In the genomic region with DNA sequence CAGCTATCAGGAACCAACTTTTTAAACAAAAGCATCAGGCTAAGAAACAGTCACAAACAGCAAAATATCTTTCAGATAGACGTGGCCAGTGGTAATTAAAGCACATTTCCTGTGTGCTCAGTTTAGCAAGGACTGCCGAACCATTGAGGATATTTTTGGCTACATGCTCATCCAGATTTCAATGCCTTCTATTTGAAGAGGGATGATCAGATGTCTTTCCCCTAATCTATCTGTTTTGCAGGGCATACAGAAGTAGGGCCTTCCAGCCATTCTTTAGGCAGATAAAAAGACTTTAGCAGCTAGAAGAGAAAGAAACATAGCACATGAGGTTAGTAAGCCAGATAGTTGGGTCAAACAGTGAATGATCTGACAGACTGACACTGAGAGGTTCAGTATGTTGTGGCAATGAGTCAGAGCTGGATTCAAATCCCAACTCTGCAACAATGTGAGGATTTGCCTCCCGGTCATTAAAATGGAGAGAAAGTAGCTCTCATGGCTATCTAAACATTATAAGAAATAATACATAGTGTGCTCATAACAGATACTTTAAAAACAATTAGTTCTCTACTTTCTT, we compare ENCODE assay signal across 12 cellular contexts.
DNase-seq lines count a peak whose midpoint lies in the region; ATAC-seq lines count a peak whose summit lies in the region.
"Had no signal": no experiment of that assay in that cellular context is flagged by ENCODE, and none has a peak within 500 bp of the region (broad histone marks: within the 10 kb centered on the region; RNA-seq: fewer than 3 reads in every experiment).

No MANE protein-coding gene starts in this region.

- no peaks in the 10 kb centered on the region for H3K27me3 Mint-ChIP-seq in natural killer cell treated with Interleukin-12 subunit alpha and Interleukin-12 subunit beta and Interleukin-15 and Interleukin-18, amount 100 ng/mL, for 72 hours

- DNase-seq in DMS53 (lab: John Stamatoyannopoulos, UW) (peak; percentile 83), M059J (ENCODE audit: low read depth) (peak; percentile 17), myocyte (ENCODE audit: low read depth) (peak; percentile 72), inferior parietal cortex (ENCODE audit: extremely low spot score) (no peak)
- no peak for DNase-seq in natural killer cell treated with Interleukin-12 subunit alpha and Interleukin-12 subunit beta and Interleukin-15 and Interleukin-18, amount 100 ng/mL, for 72 hours (ENCODE audit: low spot score)
- DNase-seq in activated T-cell treated with anti-CD3 and anti-CD28 coated beads, Interleukin-2, amount 50 U/mL, for 48 hours = no peak
- DNase-seq: central memory CD4-positive, alpha-beta T cell; glutamatergic neuron; NCI-H1930 had no signal

- H3K27ac ChIP-seq in duodenal mucosa (ENCODE audit: low read depth, low read length) = peak overlapping the region; percentile 41

- no peaks in the 10 kb centered on the region for H3K27me3 ChIP-seq in duodenal mucosa (ENCODE audit: control insufficient read depth in 1 of 2, insufficient read depth in 2 of 2, low read length in 2 of 2)

- H3K27ac Mint-ChIP-seq in natural killer cell treated with Interleukin-12 subunit alpha and Interleukin-12 subunit beta and Interleukin-15 and Interleukin-18, amount 100 ng/mL, for 72 hours = no peak overlapping the region

- H3K9me3 Mint-ChIP-seq in natural killer cell treated with Interleukin-12 subunit alpha and Interleukin-12 subunit beta and Interleukin-15 and Interleukin-18, amount 100 ng/mL, for 72 hours = peaks cover 2% of the 10 kb centered on the region

- no peaks in the 10 kb centered on the region for H3K36me3 ChIP-seq in duodenal mucosa (ENCODE audit: control insufficient read depth in 1 of 2, insufficient read depth in 2 of 2, low read length in 2 of 2)

- H3K4me3 ChIP-seq in duodenal mucosa (ENCODE audit: low read depth in 1 of 2, low read length in 2 of 2) = no peak overlapping the region
- H3K4me3 ChIP-seq: GM12878 had no signal

- peaks cover 14 to 25% of the 10 kb centered on the region in 2 donors for H3K4me1 ChIP-seq in duodenal mucosa (ENCODE audit: control insufficient read depth in 1 of 2, insufficient read depth in 2 of 2, low read length in 2 of 2)

- peak overlapping the region in 1 of 2 donors; percentile 8 for H3K9ac ChIP-seq in duodenal mucosa (ENCODE audit: low read depth in 1 of 2, low read length in 2 of 2)

- no peaks in the 10 kb centered on the region for H3K4me1 Mint-ChIP-seq in natural killer cell treated with Interleukin-12 subunit alpha and Interleukin-12 subunit beta and Interleukin-15 and Interleukin-18, amount 100 ng/mL, for 72 hours (ENCODE audit: low read depth in 2 of 2)

- no peaks in the 10 kb centered on the region for H3K36me3 Mint-ChIP-seq in natural killer cell treated with Interleukin-12 subunit alpha and Interleukin-12 subunit beta and Interleukin-15 and Interleukin-18, amount 100 ng/mL, for 72 hours

- ATAC-seq in natural killer cell treated with Interleukin-12 subunit alpha and Interleukin-12 subunit beta and Interleukin-15 and Interleukin-18, amount 100 ng/mL, for 72 hours = no peak
- no peak for ATAC-seq in GM18907 (IDR thresholded peaks at IDR 0.05; ENCODE audit: unreplicated experiment)
- ATAC-seq: GM12878 had no signal

- no peak overlapping the region for H3K4me3 Mint-ChIP-seq in natural killer cell treated with Interleukin-12 subunit alpha and Interleukin-12 subunit beta and Interleukin-15 and Interleukin-18, amount 100 ng/mL, for 72 hours

- H3K9me3 ChIP-seq in duodenal mucosa (ENCODE audit: control insufficient read depth in 1 of 2, low read length in 2 of 2) = no peaks in the 10 kb centered on the region

Comparison
In these comparisons a context has a peak if more than half of its experiments do, and no peak if none do; other contexts are left out.
1. DNase-seq: peak in DMS53 (single experiment), M059J (single experiment) and myocyte (single experiment); none in natural killer cell treated with Interleukin-12 subunit alpha and Interleukin-12 subunit beta and Interleukin-15 and Interleukin-18, amount 100 ng/mL, for 72 hours (single experiment), inferior parietal cortex (single experiment) and activated T-cell treated with anti-CD3 and anti-CD28 coated beads, Interleukin-2, amount 50 U/mL, for 48 hours (0 of 2).